1 cellular context compared by ENCODE assay signal in the genomic region with DNA sequence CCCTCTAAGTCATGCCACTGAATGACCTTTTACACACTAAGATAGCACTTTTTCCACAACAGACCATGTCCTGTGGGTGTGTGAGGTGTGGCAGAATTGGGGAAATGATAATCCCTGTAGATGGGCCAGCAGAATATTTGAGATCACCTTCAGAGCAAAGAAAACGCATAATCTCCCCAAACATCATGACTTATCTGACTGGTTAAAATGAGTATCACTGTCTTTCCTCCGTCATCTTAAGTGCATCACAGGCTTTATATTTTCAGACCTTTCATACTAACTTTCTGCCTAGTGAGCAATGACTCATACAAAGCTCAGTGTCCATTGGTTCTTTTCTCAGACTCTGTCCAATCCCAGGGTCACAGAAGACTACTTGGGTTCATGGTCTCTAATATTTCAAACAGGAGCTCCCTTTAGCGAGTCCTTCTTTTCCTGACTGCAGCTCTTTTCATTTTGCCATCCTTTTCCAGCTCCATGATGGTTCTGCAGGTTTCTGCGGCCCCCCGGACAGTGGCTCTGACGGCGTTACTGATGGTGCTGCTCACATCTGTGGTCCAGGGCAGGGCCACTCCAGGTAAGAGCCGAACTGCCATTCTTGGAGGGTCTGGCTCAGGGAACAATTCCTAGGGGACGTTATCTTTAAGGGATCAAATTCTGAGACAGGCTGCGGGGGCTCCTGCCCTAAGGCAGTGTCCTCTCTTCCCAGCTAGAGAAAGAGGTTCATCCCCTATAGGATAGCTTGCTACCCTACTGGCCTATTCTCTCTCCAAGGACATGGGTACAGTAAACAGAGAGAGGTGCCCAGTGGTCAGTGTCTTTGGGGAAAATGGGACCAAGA.
TF ChIP-seq lines count a peak whose summit lies in the region.

TSS of gene HLA-DPB1 (plus strand) at position 423 of the 838 bp plus-strand sequence. CDS start at position 475, 52 bp downstream.

TF ChIP-seq in IMR-90, 13 proteins besides CTCF, POLR2A, EP300 and RAD21:
- TF ChIP-seq MXI1 (IDR thresholded peaks at IDR 0.05; ENCODE audit: borderline replicate concordance, low read depth, low read length): no peak
- TF ChIP-seq FOS (IDR thresholded peaks at IDR 0.05; ENCODE audit: low read depth, low read length): peak; percentile 23; the same call in 1 of the 2 replicates
- TF ChIP-seq RCOR1 (IDR thresholded peaks at IDR 0.05; ENCODE audit: insufficient replicate concordance, low read length): no peak
- TF ChIP-seq RFX5 (IDR thresholded peaks at IDR 0.05; ENCODE audit: low read depth, low read length): peak; percentile 98
- TF ChIP-seq MAZ (IDR thresholded peaks at IDR 0.05; ENCODE audit: borderline replicate concordance, low read depth, low read length): no peak
TF ChIP-seq in IMR-90: peak in this region for 2.
